In the genomic region with DNA sequence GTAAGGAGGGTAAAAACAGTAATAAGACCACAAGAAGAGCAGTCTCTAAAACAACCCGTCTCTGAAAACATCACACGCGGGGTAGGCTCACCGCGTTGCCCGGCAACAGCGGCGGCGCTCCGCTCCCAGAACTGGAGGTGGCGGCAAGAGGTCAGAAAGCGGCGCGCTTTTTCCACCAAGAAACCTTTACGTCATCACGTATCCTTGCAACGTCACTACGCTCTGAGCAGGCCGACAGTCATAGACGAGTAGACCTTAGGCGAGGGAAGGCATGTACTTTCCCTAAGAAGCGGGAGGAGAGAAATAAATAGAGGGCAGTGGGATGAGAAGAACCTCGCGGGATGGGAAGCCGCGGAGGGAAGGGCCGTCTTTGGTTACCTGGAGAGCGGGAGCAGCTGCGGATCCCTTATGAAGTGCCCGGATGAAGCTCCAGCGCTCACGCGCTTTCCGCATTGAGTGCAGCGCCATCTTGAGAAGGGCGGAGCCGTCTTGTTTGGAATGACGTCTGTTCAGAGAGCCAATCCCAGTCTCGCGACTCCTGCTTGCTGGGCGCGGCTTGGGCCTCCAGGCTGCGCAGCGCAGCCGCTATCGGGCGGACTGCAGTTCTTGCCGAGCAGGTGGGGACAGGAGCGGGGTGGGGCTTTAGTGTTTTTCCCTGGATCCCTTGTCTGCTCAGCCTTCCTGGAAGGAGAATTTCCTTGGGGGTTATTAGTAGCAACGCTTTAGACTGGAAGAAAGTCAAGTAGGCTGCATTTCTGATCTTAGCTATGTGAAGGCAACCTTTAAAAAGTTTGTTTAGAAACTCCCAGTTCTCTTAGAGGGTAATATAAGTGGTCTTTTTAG, we compare ENCODE assay signal across 8 cellular contexts. TPM values are rescaled to one million over a fixed set of nuclear protein-coding genes. Genes with fewer than 3 reads are reported as not detected.
A peak's percentile ranks its signal among the peaks of the same experiment; 100 is the strongest.
DNase-seq lines count a peak whose midpoint lies in the region; ATAC-seq and TF ChIP-seq lines count a peak whose summit lies in the region.

A gene (minus strand): TSS at position 477 of the 843 bp plus-strand sequence. CDS start 9 bp downstream, at position 468.

- peak; percentile 96 for ATAC-seq in HG02642 (IDR thresholded peaks at IDR 0.05; ENCODE audit: poor library complexity, unreplicated experiment)

- H3K4me1 ChIP-seq in thymus (ENCODE audit: control insufficient read depth, insufficient read depth, low read length), result peaks cover 11% of the 10 kb centered on the region

- H3K27ac ChIP-seq in thymus (ENCODE audit: low read depth), result peak within 1 kb of the TSS; percentile 96

- intact Hi-C loops in head of caudate nucleus (cut with DNase I), result no loop called here

- DNase-seq in NCI-H1105 (lab: John Stamatoyannopoulos, UW) (peak; percentile 98), SKM-1 (lab: John Stamatoyannopoulos, UW; ENCODE audit: unreplicated experiment) (peak; percentile 86), head of caudate nucleus (peak; percentile 92 to 98 (median 96)), osteocyte (ENCODE audit: extremely low spot score, unreplicated experiment) (peak; percentile 97)
- peak; percentile 91 for DNase-seq in activated naive CD8-positive, alpha-beta T cell treated with anti-CD3 and anti-CD28 coated beads for 36 hours

- peaks cover 32% of the 10 kb centered on the region for H3K36me3 Mint-ChIP-seq in activated naive CD8-positive, alpha-beta T cell treated with anti-CD3 and anti-CD28 coated beads for 36 hours
- H3K36me3 Mint-ChIP-seq in osteocyte (ENCODE audit: unreplicated experiment), result no peaks in the 10 kb centered on the region

- H3K27me3 ChIP-seq in thymus (ENCODE audit: control insufficient read depth, insufficient read depth), result no peaks in the 10 kb centered on the region

- TF ChIP-seq POLR2A in GM10847 (IDR thresholded peaks at IDR 0.05; ENCODE audit: extremely low read depth, insufficient read length), result peak; percentile 85

- H3K27ac Mint-ChIP-seq in activated naive CD8-positive, alpha-beta T cell treated with anti-CD3 and anti-CD28 coated beads for 36 hours, result no peak within 1 kb of the TSS
- no peak within 1 kb of the TSS for H3K27ac Mint-ChIP-seq in osteocyte (ENCODE audit: unreplicated experiment)

- H3K4me3 Mint-ChIP-seq in activated naive CD8-positive, alpha-beta T cell treated with anti-CD3 and anti-CD28 coated beads for 36 hours, result no peak within 1 kb of the TSS
- H3K4me3 Mint-ChIP-seq in osteocyte (ENCODE audit: unreplicated experiment), result no peak within 1 kb of the TSS

- H3K4me3 ChIP-seq in thymus (ENCODE audit: low read length), result peak within 1 kb of the TSS; percentile 70

- WGBS in thymus, result under 1% methylated on average over 50 of the region's 50 CpGs

- H3K9me3 ChIP-seq in thymus (ENCODE audit: control insufficient read depth), result no peaks in the 10 kb centered on the region

- H3K27me3 Mint-ChIP-seq in activated naive CD8-positive, alpha-beta T cell treated with anti-CD3 and anti-CD28 coated beads for 36 hours, result no peaks in the 10 kb centered on the region
- H3K27me3 Mint-ChIP-seq in osteocyte (ENCODE audit: unreplicated experiment), result no peaks in the 10 kb centered on the region

- TF ChIP-seq CTCF in osteocyte (IDR thresholded peaks at IDR 0.05), result no peak

- H3K4me1 Mint-ChIP-seq in activated naive CD8-positive, alpha-beta T cell treated with anti-CD3 and anti-CD28 coated beads for 36 hours, result peaks cover 27% of the 10 kb centered on the region
- peaks cover 13% of the 10 kb centered on the region for H3K4me1 Mint-ChIP-seq in osteocyte (ENCODE audit: unreplicated experiment)

- H3K9me3 Mint-ChIP-seq in activated naive CD8-positive, alpha-beta T cell treated with anti-CD3 and anti-CD28 coated beads for 36 hours, result no peaks in the 10 kb centered on the region
- no peaks in the 10 kb centered on the region for H3K9me3 Mint-ChIP-seq in osteocyte (ENCODE audit: unreplicated experiment)

- H3K36me3 ChIP-seq in thymus (ENCODE audit: control insufficient read depth, insufficient read depth), result no peaks in the 10 kb centered on the region

RNA-seq across cellular contexts. Expression of the gene that starts here (rescaled TPM):
- 10 to 100 TPM; 18.3 to 20.2 TPM for total RNA-seq in activated naive CD8-positive, alpha-beta T cell treated with anti-CD3 and anti-CD28 coated beads for 36 hours
- total RNA-seq in osteocyte, result 9.8 and 13.2 TPM in 2 replicates
- polyA plus RNA-seq in thymus, result 7.7 TPM

Comparison
In these comparisons a context has a peak if more than half of its experiments do, and no peak if none do; other contexts are left out.
1. Peak in every context shown above with its lines: DNase-seq, ATAC-seq, H3K4me3 ChIP-seq and H3K27ac ChIP-seq.